8 cellular contexts compared by ENCODE assay signal in genomic region chr3:184289426-184289938, GRCh38.
DNase-seq lines count a peak whose midpoint lies in the region; ATAC-seq lines count a peak whose summit lies in the region.

No MANE protein-coding gene starts in this region.

- DNase-seq in NCI-H187 (lab: John Stamatoyannopoulos, UW), result peak; percentile 12 to 22
- no peak for DNase-seq in NCI-H187 treated with DMSO at 0.1 percent for 48 hours (lab: John Stamatoyannopoulos, UW)
- peak; percentile 84 for DNase-seq in NCI-H1694 (lab: John Stamatoyannopoulos, UW)
- DNase-seq in T-helper 2 cell, result peak in 4 of 5 experiments; percentile 16 to 60 (median 45)
- peak; percentile 67 for DNase-seq in astrocyte of the hippocampus (ENCODE audit: low read depth, low spot score)
- DNase-seq in iPS DF 4.7 (ENCODE audit: extremely low read depth, low spot score), result peak; percentile 71
- peak; percentile 54 to 61 for DNase-seq in stimulated activated CD4-positive, alpha-beta T cell treated with anti-CD3 and anti-CD28 coated beads, Interleukin-1b, Interleukin-23, amount 100 ng/mL, for 4 hours (ENCODE audit: low read depth in 2 of 2)

- ATAC-seq in GM21576 (IDR thresholded peaks at IDR 0.05; ENCODE audit: unreplicated experiment), result no peak
